ENCODE assay signal across 21 cellular contexts in genomic region chr1:218317061-218317460, GRCh38. TPM values are rescaled to one million over a fixed set of nuclear protein-coding genes. Genes with fewer than 3 reads are reported as not detected.
DNase-seq lines count a peak whose midpoint lies in the region; ATAC-seq and TF ChIP-seq lines count a peak whose summit lies in the region.
"Had no signal": no experiment of that assay in that cellular context is flagged by ENCODE, and none has a peak within 500 bp of the region (broad histone marks: within the 10 kb centered on the region; RNA-seq: fewer than 3 reads in every experiment).

No MANE protein-coding gene starts in this region.

- BruUV-seq in IMR-90 (replicated peaks; lab: Mats Ljungman, UMichigan) = no TSS peak

- no peak for DNase-seq in activated T-cell treated with anti-CD3 and anti-CD28 coated beads, Interleukin-2, amount 50 U/mL, for 24 hours
- no peak for DNase-seq in activated T-cell treated with anti-CD3 and anti-CD28 coated beads, Interleukin-2, amount 50 U/mL, for 72 hours
- no peak for DNase-seq in IMR-90
- DNase-seq in dermis blood vessel endothelial cell = peak; percentile 23
- DNase-seq in NCI-H510A treated with DMSO at 0.1 percent for 48 hours (lab: John Stamatoyannopoulos, UW) = no peak
- no peak for DNase-seq in NCI-H2196 (lab: John Stamatoyannopoulos, UW; ENCODE audit: unreplicated experiment)
- DNase-seq in NCI-H2029 (lab: John Stamatoyannopoulos, UW) = no peak
- DNase-seq: CD8-positive, alpha-beta T cell; DMS79 treated with DMSO at 0.1 percent for 48 hours; HFFc6; MM.1S; NCI-H1092 treated with DMSO at 0.1 percent for 48 hours; NCI-H146; NCI-H2081 treated with DMSO at 0.1 percent for 48 hours; NCI-H774; PC-3; RPMI8226; SIG-M5 had no signal

- peak overlapping the region; percentile 65 for H3K4ac ChIP-seq in IMR-90 (ENCODE audit: low read depth, low read length)

- in situ Hi-C loops in IMR-90 (cut with MboI; ENCODE audit: low sequenced_read_pairs) = no loop called here

- H2AFZ ChIP-seq in IMR-90 (replicated peaks; ENCODE audit: low read length, poor library complexity) = no peak overlapping the region

- H3K36me3 ChIP-seq in IMR-90 (ENCODE audit: control insufficient read depth, insufficient read depth, low read length) = peaks cover 2% of the 10 kb centered on the region; the same call in 1 of the 2 replicates
- H3K36me3 ChIP-seq in mesodermal cell (ENCODE audit: control insufficient read depth, insufficient read depth, low read length) = peaks cover 7% of the 10 kb centered on the region

- no peak overlapping the region for H3K4me2 ChIP-seq in IMR-90 (ENCODE audit: low read depth, low read length)
- H3K4me2 ChIP-seq: BLaER1 had no signal

- H3K4me3 Mint-ChIP-seq in activated T-cell treated with anti-CD3 and anti-CD28 coated beads, Interleukin-2, amount 50 U/mL, for 24 hours = no peak overlapping the region
- H3K4me3 Mint-ChIP-seq in activated T-cell treated with anti-CD3 and anti-CD28 coated beads, Interleukin-2, amount 50 U/mL, for 72 hours = no peak overlapping the region
- H3K4me3 Mint-ChIP-seq: CD8-positive, alpha-beta T cell; HFFc6 had no signal

- H2AK9ac ChIP-seq in IMR-90 (replicated peaks; ENCODE audit: low read depth, low read length, poor library complexity) = no peak overlapping the region

- H3K4me1 Mint-ChIP-seq in activated T-cell treated with anti-CD3 and anti-CD28 coated beads, Interleukin-2, amount 50 U/mL, for 24 hours (ENCODE audit: low read depth) = peaks cover 8% of the 10 kb centered on the region
- peaks cover 8% of the 10 kb centered on the region for H3K4me1 Mint-ChIP-seq in activated T-cell treated with anti-CD3 and anti-CD28 coated beads, Interleukin-2, amount 50 U/mL, for 72 hours (ENCODE audit: low read depth)

- H3K23ac ChIP-seq in IMR-90 (ENCODE audit: low read depth, low read length) = no peak overlapping the region

- peak overlapping the region; percentile 18 for H3K27ac Mint-ChIP-seq in activated T-cell treated with anti-CD3 and anti-CD28 coated beads, Interleukin-2, amount 50 U/mL, for 24 hours
- no peak overlapping the region for H3K27ac Mint-ChIP-seq in activated T-cell treated with anti-CD3 and anti-CD28 coated beads, Interleukin-2, amount 50 U/mL, for 72 hours
- H3K27ac Mint-ChIP-seq: CD8-positive, alpha-beta T cell; HFFc6 had no signal

- no peak for TF ChIP-seq POLR2A in IMR-90 (IDR thresholded peaks at IDR 0.05; ENCODE audit: low read depth, low read length)

- peak overlapping the region; percentile 72 for H2BK20ac ChIP-seq in IMR-90 (ENCODE audit: low read depth, low read length)

- no peak for TF ChIP-seq CTCF in IMR-90 (conservative IDR thresholded peaks at IDR 0.05; ENCODE audit: low read depth, low read length)

- H3K4me3 ChIP-seq in IMR-90 (ENCODE audit: insufficient read depth, low read depth, low read length) = no peak overlapping the region
- H3K4me3 ChIP-seq in mesodermal cell (ENCODE audit: extremely low read depth, insufficient read depth, low read length, poor library complexity, severe bottlenecking) = no peak overlapping the region
- H3K4me3 ChIP-seq: BLaER1 had no signal

- peaks cover 72% of the 10 kb centered on the region for H3K36me3 Mint-ChIP-seq in activated T-cell treated with anti-CD3 and anti-CD28 coated beads, Interleukin-2, amount 50 U/mL, for 24 hours (ENCODE audit: low read depth)
- peaks cover 5 to 19% of the 10 kb centered on the region in 2 donors for H3K36me3 Mint-ChIP-seq in activated T-cell treated with anti-CD3 and anti-CD28 coated beads, Interleukin-2, amount 50 U/mL, for 72 hours (ENCODE audit: insufficient read depth in 2 of 2)

- H2BK15ac ChIP-seq in IMR-90 (ENCODE audit: low read depth, low read length) = peak overlapping the region; percentile 26; the same call in 1 of the 3 replicates

- no peak for ATAC-seq in activated T-cell treated with anti-CD3 and anti-CD28 coated beads, Interleukin-2, amount 50 U/mL, for 72 hours (replicated peaks in 1 of 2)
- no peak for ATAC-seq in IMR-90 (ENCODE audit: low read depth)
- ATAC-seq: CD8-positive, alpha-beta T cell; PC-3 had no signal

- peak overlapping the region; percentile 74; the same call in 1 of the 2 replicates for H2BK120ac ChIP-seq in IMR-90 (ENCODE audit: low read depth, low read length)

- POLR2A ChIA-PET in IMR-90 (lab: Charles Lee; ENCODE audit: unreplicated experiment) = no interaction called here

- H3K4me1 ChIP-seq in IMR-90 (ENCODE audit: control insufficient read depth, insufficient read depth, low read length) (peaks cover 5% of the 10 kb centered on the region; the same call in 1 of the 2 replicates), mesodermal cell (ENCODE audit: control insufficient read depth, insufficient read depth, low read length, poor library complexity, severe bottlenecking) (no peaks in the 10 kb centered on the region)
- H3K4me1 ChIP-seq: BLaER1 had no signal

- 0 out of 2 replicates have a peak, but pooled peaks cover 3% of the 10 kb centered on the region for H3K9me1 ChIP-seq in IMR-90 (ENCODE audit: insufficient read depth, low read length)

- no peak overlapping the region for H3K9ac ChIP-seq in IMR-90 (ENCODE audit: low read depth, low read length)
- H3K9ac ChIP-seq: BLaER1 had no signal

- H3K9me3 Mint-ChIP-seq in activated T-cell treated with anti-CD3 and anti-CD28 coated beads, Interleukin-2, amount 50 U/mL, for 24 hours = no peaks in the 10 kb centered on the region
- H3K9me3 Mint-ChIP-seq in activated T-cell treated with anti-CD3 and anti-CD28 coated beads, Interleukin-2, amount 50 U/mL, for 72 hours = no peaks in the 10 kb centered on the region
- H3K9me3 Mint-ChIP-seq: CD8-positive, alpha-beta T cell; HFFc6 had no signal

- H3K27me3 ChIP-seq in IMR-90 (ENCODE audit: control insufficient read depth, insufficient read depth, low read length) = no peaks in the 10 kb centered on the region
- H3K27me3 ChIP-seq: BLaER1 had no signal

- peak overlapping the region; percentile 2 for H2BK5ac ChIP-seq in IMR-90 (ENCODE audit: low read depth, low read length, poor library complexity, severe bottlenecking)

- intact Hi-C loops in IMR-90 (cut with micrococcal nuclease) = no loop called here

- CTCF ChIA-PET in IMR-90 (lab: Yijun Ruan, JAX) = interaction anchor here (0.5 to 1.2 kb wide), 2 partner anchors 12 to 1344 kb away, joined by 3 read pairs; no protein-coding TSS in a partner anchor

- H4K20me1 ChIP-seq in IMR-90 (ENCODE audit: insufficient read depth, low read length) = no peaks in the 10 kb centered on the region

- dilution Hi-C loops in IMR-90 (cut with HindIII; ENCODE audit: low sequenced_read_pairs, unreplicated experiment) = no loop called here

- WGBS in IMR-90 (ENCODE audit: extremely low coverage in 2 of 2, insufficient read length in 1 of 2), 2 experiments = no CpG with 5 or more reads among the region's 5 CpGs
- WGBS in mesodermal cell (ENCODE audit: insufficient coverage in 2 of 2), 2 experiments = 92% methylated on average over 2 of the region's 5 CpGs; no CpG with 5 or more reads in 1 of the 2 experiments

- H3K79me1 ChIP-seq in IMR-90 (ENCODE audit: low read depth in 1 of 2, low read length in 2 of 2) = peaks cover 0 to 6% of the 10 kb centered on the region in 2 experiments; a peak in 1 of 4 replicates

- peak overlapping the region; percentile 91; the same call in 1 of the 2 replicates for H4K5ac ChIP-seq in IMR-90 (ENCODE audit: low read depth, low read length)

- peak overlapping the region; percentile 8; the same call in 1 of the 2 replicates for H4K91ac ChIP-seq in IMR-90 (ENCODE audit: insufficient read depth, low read depth, low read length)

- H3K56ac ChIP-seq in IMR-90 (ENCODE audit: extremely low read depth, insufficient read depth, low read length) = no peak overlapping the region

- H3K18ac ChIP-seq in IMR-90 (ENCODE audit: low read depth, low read length) = peak overlapping the region; percentile 71; the same call in 1 of the 2 replicates

- peak overlapping the region in 1 of 2 experiments; percentile 11; a peak in 1 of 4 replicates for H4K8ac ChIP-seq in IMR-90 (ENCODE audit: low read depth in 2 of 2, low read length in 2 of 2)

- H3K27ac ChIP-seq in IMR-90 (ENCODE audit: insufficient read depth, low read length) (no peak overlapping the region), mesodermal cell (ENCODE audit: low read depth, low read length, severe bottlenecking) (peak overlapping the region; percentile 20)
- H3K27ac ChIP-seq: BLaER1, HL-60 had no signal

- TF ChIP-seq RAD21 in IMR-90 (IDR thresholded peaks at IDR 0.05; ENCODE audit: low read length) = no peak

- no peaks in the 10 kb centered on the region for H3K27me3 Mint-ChIP-seq in activated T-cell treated with anti-CD3 and anti-CD28 coated beads, Interleukin-2, amount 50 U/mL, for 24 hours
- no peaks in the 10 kb centered on the region for H3K27me3 Mint-ChIP-seq in activated T-cell treated with anti-CD3 and anti-CD28 coated beads, Interleukin-2, amount 50 U/mL, for 72 hours (ENCODE audit: low read depth)

- no peak overlapping the region for H3K14ac ChIP-seq in IMR-90 (replicated peaks; ENCODE audit: low read depth, low read length)

- no peaks in the 10 kb centered on the region for H3K9me3 ChIP-seq in IMR-90 (ENCODE audit: control insufficient read depth, insufficient read depth, low read length)
- H3K9me3 ChIP-seq in mesodermal cell (ENCODE audit: control insufficient read depth, low read length) = no peaks in the 10 kb centered on the region
- H3K9me3 ChIP-seq: BLaER1 had no signal

- no peak overlapping the region for H2AK5ac ChIP-seq in IMR-90 (ENCODE audit: low read depth, low read length)

RNA-seq across cellular contexts. Expression of gene TGFB2, which starts 28.1 kb away (rescaled TPM):
- not detected for total RNA-seq in activated T-cell treated with anti-CD3 and anti-CD28 coated beads, Interleukin-2, amount 50 U/mL, for 72 hours
- total RNA-seq in IMR-90 (2012; rRNA removed) (3.8 and 5.3 TPM in 2 replicates), dermis blood vessel endothelial cell (36.2 and 38.6 TPM in 2 replicates)
- polyA plus RNA-seq in IMR-90 (2012; rRNA removed) = 2.3 and 3.7 TPM in 2 replicates
- polyA plus RNA-seq in IMR-90 (2012; cell fraction: cytosol; rRNA removed) = 0.87 and 1.2 TPM in 2 replicates
- polyA plus RNA-seq in IMR-90 (2012; cell fraction: nucleus; rRNA removed; ENCODE audit: low replicate concordance) = 0.58 and 2.9 TPM in 2 replicates
- 74.9 TPM for polyA plus RNA-seq in mesodermal cell (2013, experiment 1 of 2)
- polyA plus RNA-seq in mesodermal cell (2013, experiment 2 of 2) = 66.7 TPM
- total RNA-seq: CD8-positive, alpha-beta T cell had no signal

RNA-seq across cellular contexts. Expression of gene RRP15, which starts 32.0 kb away (rescaled TPM):
- total RNA-seq in activated T-cell treated with anti-CD3 and anti-CD28 coated beads, Interleukin-2, amount 50 U/mL, for 72 hours = 10 to 100 TPM; 12.5 to 13.6 TPM
- total RNA-seq in IMR-90 (2012; rRNA removed) (4.1 and 8.9 TPM in 2 replicates), dermis blood vessel endothelial cell (7.4 and 7.8 TPM in 2 replicates)
- 1.7 and 3.1 TPM in 2 replicates for polyA plus RNA-seq in IMR-90 (2012; rRNA removed)
- polyA plus RNA-seq in IMR-90 (2012; cell fraction: cytosol; rRNA removed) = 0.20 and 0.28 TPM in 2 replicates
- 0.24 and 1.7 TPM in 2 replicates for polyA plus RNA-seq in IMR-90 (2012; cell fraction: nucleus; rRNA removed; ENCODE audit: low replicate concordance)
- polyA plus RNA-seq in mesodermal cell (2013, experiment 1 of 2) = 8.6 TPM
- 9.8 TPM for polyA plus RNA-seq in mesodermal cell (2013, experiment 2 of 2)
